In the genomic region with DNA sequence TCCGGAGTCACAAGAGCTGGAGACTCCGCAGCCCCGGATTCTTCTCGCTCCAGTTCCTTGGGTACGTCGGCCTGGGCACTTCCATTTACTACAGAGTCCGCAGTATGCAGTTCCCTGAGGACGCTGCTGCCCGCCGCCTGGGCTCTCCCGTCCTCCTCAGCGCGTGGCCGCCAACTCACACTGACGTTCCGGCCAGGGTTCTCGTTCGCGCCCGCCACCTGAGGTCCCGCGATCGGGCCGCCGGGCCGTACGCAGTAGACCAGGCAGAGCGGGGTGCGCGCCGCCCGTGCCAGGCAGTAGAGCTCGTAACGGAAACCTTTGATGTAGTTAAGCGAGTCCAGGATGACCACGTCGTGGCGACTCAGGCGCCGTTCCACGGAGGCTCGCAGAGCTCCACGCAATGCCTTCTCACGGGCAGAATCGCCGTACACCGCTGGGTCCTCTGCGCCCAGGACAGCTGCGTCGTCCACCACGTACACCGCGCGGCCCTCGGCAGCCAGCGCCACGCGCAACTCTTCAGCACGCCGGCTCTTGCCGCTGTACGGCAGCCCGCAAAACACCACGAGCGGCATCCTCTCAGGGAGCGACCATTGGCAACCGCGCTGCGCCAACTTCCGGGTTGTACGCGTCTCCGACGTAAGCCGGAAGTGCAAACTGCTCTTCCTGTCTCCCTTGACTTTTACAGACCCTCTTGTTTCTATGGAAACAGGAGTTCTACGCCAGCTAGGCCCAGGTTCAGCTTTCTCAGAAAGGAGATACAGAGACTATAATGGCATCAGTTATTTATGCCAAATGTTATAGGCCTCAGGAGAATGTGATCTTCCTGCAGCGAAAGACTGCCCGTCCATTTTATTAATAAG, we compare ENCODE assay signal across 1 cellular context.
TF ChIP-seq lines count a peak whose summit lies in the region.

A gene with protein sequence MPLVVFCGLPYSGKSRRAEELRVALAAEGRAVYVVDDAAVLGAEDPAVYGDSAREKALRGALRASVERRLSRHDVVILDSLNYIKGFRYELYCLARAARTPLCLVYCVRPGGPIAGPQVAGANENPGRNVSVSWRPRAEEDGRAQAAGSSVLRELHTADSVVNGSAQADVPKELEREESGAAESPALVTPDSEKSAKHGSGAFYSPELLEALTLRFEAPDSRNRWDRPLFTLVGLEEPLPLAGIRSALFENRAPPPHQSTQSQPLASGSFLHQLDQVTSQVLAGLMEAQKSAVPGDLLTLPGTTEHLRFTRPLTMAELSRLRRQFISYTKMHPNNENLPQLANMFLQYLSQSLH (minus strand): TSS at position 621 of the 860 bp plus-strand sequence. CDS start 49 bp downstream, at position 572.

TF ChIP-seq in IMR-90, 13 proteins besides CTCF, POLR2A, EP300 and RAD21 (continued from another document):
- TF ChIP-seq, protein P1, sequence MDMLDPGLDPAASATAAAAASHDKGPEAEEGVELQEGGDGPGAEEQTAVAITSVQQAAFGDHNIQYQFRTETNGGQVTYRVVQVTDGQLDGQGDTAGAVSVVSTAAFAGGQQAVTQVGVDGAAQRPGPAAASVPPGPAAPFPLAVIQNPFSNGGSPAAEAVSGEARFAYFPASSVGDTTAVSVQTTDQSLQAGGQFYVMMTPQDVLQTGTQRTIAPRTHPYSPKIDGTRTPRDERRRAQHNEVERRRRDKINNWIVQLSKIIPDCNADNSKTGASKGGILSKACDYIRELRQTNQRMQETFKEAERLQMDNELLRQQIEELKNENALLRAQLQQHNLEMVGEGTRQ (IDR thresholded peaks at IDR 0.05; ENCODE audit: low read depth, low read length) = 0 out of 2 replicates have a peak, but pooled peaks have one; percentile 24
- TF ChIP-seq MXI1 (IDR thresholded peaks at IDR 0.05; ENCODE audit: borderline replicate concordance, low read depth, low read length) (peak; percentile 86; the same call in 1 of the 2 replicates), FOS (IDR thresholded peaks at IDR 0.05; ENCODE audit: low read depth, low read length) (no peak), RFX5 (IDR thresholded peaks at IDR 0.05; ENCODE audit: low read depth, low read length) (no peak)
